Comparison of ENCODE assay signal across 21 cellular contexts in the genomic region with DNA sequence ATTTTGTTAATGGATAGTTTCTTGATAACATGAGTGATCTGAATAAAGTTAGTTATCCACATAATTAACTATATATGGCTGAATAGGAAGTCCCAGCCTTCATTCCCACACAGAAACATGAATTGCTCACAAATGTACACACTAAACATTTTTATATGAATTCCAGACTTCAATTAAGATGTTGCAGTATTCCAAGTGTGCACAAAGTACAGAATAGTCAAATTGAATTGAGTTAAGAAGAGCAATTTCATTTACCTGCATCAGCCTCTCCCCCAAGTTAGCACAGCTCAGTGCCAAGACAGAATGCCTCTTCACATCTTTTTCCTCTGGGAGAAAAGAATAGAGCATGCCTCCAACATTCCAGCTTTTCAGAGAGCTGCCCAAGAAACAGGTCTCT.
"Had no signal": no experiment of that assay in that cellular context is flagged by ENCODE, and none has a peak within 500 bp of the region (broad histone marks: within the 10 kb centered on the region; RNA-seq: fewer than 3 reads in every experiment).

No MANE protein-coding gene starts in this region.

- H3K4me3 Mint-ChIP-seq: activated CD4-positive, alpha-beta memory T cell treated with anti-CD3 and anti-CD28 coated beads for 36 hours; activated CD4-positive, alpha-beta T cell treated with anti-CD3 and anti-CD28 coated beads, Interleukin-2, amount 10 ng/mL, durations not matched to agents 7 days and 5 days; activated T-cell treated with anti-CD3 and anti-CD28 coated beads, Interleukin-2, amount 50 U/mL, for 4 hours had no signal

- FAIRE-seq: colon, TTC549 had no signal

- H3K4me3 ChIP-seq: PC-9 had no signal

- DNase-seq: activated CD4-positive, alpha-beta memory T cell treated with anti-CD3 and anti-CD28 coated beads for 36 hours; activated CD4-positive, alpha-beta T cell treated with anti-CD3 and anti-CD28 coated beads, Interleukin-2, amount 10 ng/mL, durations not matched to agents 7 days and 5 days; activated CD4-positive, CD25-positive, alpha-beta regulatory T cell; activated CD8-positive, alpha-beta memory T cell treated with anti-CD3 and anti-CD28 coated beads for 24 hours; activated effector memory CD4-positive, alpha-beta T cell treated with anti-CD3 and anti-CD28 coated beads, Interleukin-2, amount 50 U/mL, for 16 hours; activated naive CD4-positive, alpha-beta T cell treated with Interleukin-2 at 50 U/mL for 16 hours; activated T-cell treated with anti-CD3 and anti-CD28 coated beads, Interleukin-2, amount 50 U/mL, for 4 hours; cerebellar nuclear complex; MM.1S; NCI-H1105; NCI-H1436; NCI-H1694 treated with DMSO at 0.1 percent for 48 hours; NCI-H2081; NCI-H510A treated with DMSO at 0.1 percent for 48 hours; NCI-H69; PC-9; SHP77 treated with DMSO at 0.1 percent for 48 hours; T1000 had no signal

- H3K36me3 Mint-ChIP-seq: activated CD4-positive, alpha-beta memory T cell treated with anti-CD3 and anti-CD28 coated beads for 36 hours had no signal

- H3K27ac ChIP-seq: PC-9 had no signal

- ATAC-seq: activated T-cell treated with anti-CD3 and anti-CD28 coated beads, Interleukin-2, amount 50 U/mL, for 4 hours had no signal

- H3K4me2 ChIP-seq: PC-9 had no signal

- H3K27me3 Mint-ChIP-seq: activated CD4-positive, alpha-beta memory T cell treated with anti-CD3 and anti-CD28 coated beads for 36 hours had no signal

- H3K9me3 Mint-ChIP-seq: activated CD4-positive, alpha-beta memory T cell treated with anti-CD3 and anti-CD28 coated beads for 36 hours had no signal

- H2AFZ ChIP-seq: PC-9 had no signal

- H3K27ac Mint-ChIP-seq: activated CD4-positive, alpha-beta memory T cell treated with anti-CD3 and anti-CD28 coated beads for 36 hours; activated CD4-positive, alpha-beta T cell treated with anti-CD3 and anti-CD28 coated beads, Interleukin-2, amount 10 ng/mL, durations not matched to agents 7 days and 5 days; activated naive CD4-positive, alpha-beta T cell treated with anti-CD3 and anti-CD28 coated beads, Interleukin-2, amount 50 U/mL, for 72 hours had no signal
